Comparison of ENCODE assay signal across 11 cellular contexts in the genomic region with DNA sequence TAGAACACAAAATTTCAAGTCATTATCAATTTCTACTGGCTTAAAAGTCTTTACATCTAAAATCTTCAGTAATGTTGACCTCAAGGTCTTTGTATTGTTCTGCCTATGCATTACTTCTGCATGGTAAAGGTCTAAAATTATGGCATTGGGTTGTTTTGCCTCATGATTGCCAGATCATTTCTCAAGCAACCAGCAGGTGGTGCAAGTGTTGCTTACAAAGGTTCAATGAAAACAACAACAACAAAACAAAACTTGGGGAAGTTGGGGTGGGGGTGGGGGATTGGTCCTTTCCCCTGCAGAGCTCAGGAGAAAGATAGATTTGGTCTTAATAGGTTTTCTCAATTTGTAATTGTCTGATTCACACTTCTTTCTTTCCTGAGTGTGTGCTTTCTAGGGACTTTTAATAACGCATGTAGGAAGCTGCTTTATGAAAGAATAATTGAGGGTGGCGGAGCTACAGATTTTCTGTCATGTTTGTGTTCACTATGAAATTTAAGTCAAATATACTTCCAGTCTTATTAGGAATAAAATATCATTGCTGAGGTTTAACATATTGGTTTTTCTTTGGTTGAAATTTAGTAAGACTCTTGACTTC.
DNase-seq lines count a peak whose midpoint lies in the region; ATAC-seq and TF ChIP-seq lines count a peak whose summit lies in the region.
"Had no signal": no experiment of that assay in that cellular context is flagged by ENCODE, and none has a peak within 500 bp of the region (broad histone marks: within the 10 kb centered on the region; RNA-seq: fewer than 3 reads in every experiment).

No MANE protein-coding gene starts in this region.

- no peak overlapping the region for H2AFZ ChIP-seq in H9 (ENCODE audit: low read length)

- no peaks in the 10 kb centered on the region for H4K20me1 ChIP-seq in H9 (ENCODE audit: control insufficient read depth, insufficient read depth, insufficient read length)

- no peak overlapping the region for H3K56ac ChIP-seq in H9 (ENCODE audit: insufficient read length, low read depth, low read length)

- WGBS in H9 (ENCODE audit: extremely low coverage, insufficient read length, low lambda C conversion rate), result no CpG with 5 or more reads among the region's 2 CpGs

- H2AK5ac ChIP-seq in H9 (ENCODE audit: insufficient read length, low read length), result no peak overlapping the region

- H3K4me1 ChIP-seq in H9 (ENCODE audit: insufficient read depth, low read length), result no peaks in the 10 kb centered on the region
- H3K4me1 ChIP-seq: testis had no signal

- DNase-seq in BJ (ENCODE audit: low read depth), result no peak
- peak; percentile 52 for DNase-seq in H9
- peak; percentile 29 for DNase-seq in inferior parietal cortex (ENCODE audit: extremely low spot score)
- DNase-seq in HK-2 (ENCODE audit: unreplicated experiment), result no peak
- DNase-seq: cortex of kidney, testis had no signal

- H3K18ac ChIP-seq in H9 (ENCODE audit: insufficient read length, low read depth, low read length), result no peak overlapping the region

- no peak overlapping the region for H3K4me2 ChIP-seq in H9 (ENCODE audit: insufficient read depth, insufficient read length, low read length)

- no peak overlapping the region for H2BK15ac ChIP-seq in H9 (ENCODE audit: low read depth, low read length)

- H3K4me1 Mint-ChIP-seq in H9, result peaks cover 16 to 17% of the 10 kb centered on the region in 2 experiments

- H3K27me3 Mint-ChIP-seq in H9 (ENCODE audit: low read depth), result no peaks in the 10 kb centered on the region

- H3K9ac ChIP-seq in H9 (ENCODE audit: extremely low read depth, insufficient read length, low read length), result no peak overlapping the region

- H3K4me3 Mint-ChIP-seq in H9, result no peak overlapping the region

- H2BK20ac ChIP-seq in H9 (ENCODE audit: low read depth, low read length, poor library complexity, severe bottlenecking), result no peak overlapping the region

- no peak overlapping the region for H3K4ac ChIP-seq in H9 (ENCODE audit: low read depth, low read length)

- peak overlapping the region in 2 of 3 experiments; percentile 21 to 29; a peak in 2 of 7 replicates for H3K27ac Mint-ChIP-seq in H9

- H4K91ac ChIP-seq in H9 (ENCODE audit: insufficient read length, low read depth, low read length), result no peak overlapping the region

- H3K4me3 ChIP-seq in BJ (ENCODE audit: low read depth, low read length), result no peak overlapping the region
- H3K4me3 ChIP-seq: testis had no signal

- H3K23me2 ChIP-seq in H9 (ENCODE audit: insufficient read length, low read depth, low read length, poor library complexity, severe bottlenecking), result no peaks in the 10 kb centered on the region

- H4K5ac ChIP-seq in H9 (ENCODE audit: insufficient read length, low read depth, low read length), result no peak overlapping the region

- no peak overlapping the region for H2BK5ac ChIP-seq in H9 (ENCODE audit: insufficient read length, low read length)

- no peak for TF ChIP-seq POLR2A in GM18505 (IDR thresholded peaks at IDR 0.05; ENCODE audit: borderline replicate concordance, extremely low read depth, insufficient read depth, insufficient read length)

- H3K36me3 ChIP-seq in BJ (ENCODE audit: control insufficient read depth, insufficient read depth, low read length), result no peaks in the 10 kb centered on the region
- H3K36me3 ChIP-seq: neutrophil had no signal

- H3K79me2 ChIP-seq in H9 (ENCODE audit: insufficient read depth, low read length), result no peaks in the 10 kb centered on the region

- ATAC-seq in GM21619 (IDR thresholded peaks at IDR 0.05; ENCODE audit: unreplicated experiment) (no peak), HG03025 (IDR thresholded peaks at IDR 0.05; ENCODE audit: low FRiP score, unreplicated experiment) (no peak), GM18505 (IDR thresholded peaks at IDR 0.05; ENCODE audit: unreplicated experiment) (no peak)

- no peak overlapping the region for H2BK12ac ChIP-seq in H9 (ENCODE audit: insufficient read length, low read depth, low read length)

- peaks cover 20 to 35% (median 25%) of the 10 kb centered on the region in 3 experiments for H3K36me3 Mint-ChIP-seq in H9 (ENCODE audit: insufficient read depth in 1 of 3, low read depth in 3 of 3)

- CTCF ChIA-PET in BJ (lab: Yijun Ruan, JAX), result no interaction called here

- no peak overlapping the region for H4K8ac ChIP-seq in H9 (replicated peaks; ENCODE audit: insufficient read length, low read depth, low read length)

- H3K14ac ChIP-seq in H9 (ENCODE audit: insufficient read depth, low read length), result no peak overlapping the region

- no peaks in the 10 kb centered on the region for H3K79me1 ChIP-seq in H9 (ENCODE audit: insufficient read depth, low read depth, low read length, poor library complexity, severe bottlenecking)

- H3T11ph ChIP-seq in H9 (ENCODE audit: low read length), result no peak overlapping the region

- H3K9me3 ChIP-seq in H9 (ENCODE audit: control insufficient read depth, low read depth, low read length), result no peaks in the 10 kb centered on the region
- H3K9me3 ChIP-seq: neutrophil, testis had no signal

- H3K9me3 Mint-ChIP-seq in H9, result peaks cover 0 to 7% of the 10 kb centered on the region in 2 experiments; a peak in 1 of 5 replicates

- POLR2A ChIA-PET in BJ (lab: Charles Lee), result no interaction called here

- H3K27ac ChIP-seq in H9 (ENCODE audit: insufficient read length, low read depth, low read length) (no peak overlapping the region), VCaP (no peak overlapping the region)
- H3K27ac ChIP-seq: neutrophil, testis had no signal

- no peaks in the 10 kb centered on the region for H3K27me3 ChIP-seq in BJ (ENCODE audit: control insufficient read depth, insufficient read depth, low read length)
- H3K27me3 ChIP-seq in H9 (ENCODE audit: insufficient read depth, low read length), result no peaks in the 10 kb centered on the region
- H3K27me3 ChIP-seq: neutrophil, testis had no signal

- TF ChIP-seq CTCF in BJ (IDR thresholded peaks at IDR 0.05; ENCODE audit: insufficient read depth, low read depth, low read length) (peak; percentile 28; the same call in 1 of the 2 replicates), H9 (conservative IDR thresholded peaks at IDR 0.05) (peak; percentile 68), VCaP (conservative IDR thresholded peaks at IDR 0.05) (peak; percentile 26)

- no peak overlapping the region for H2BK120ac ChIP-seq in H9 (ENCODE audit: low read depth, low read length, poor library complexity, severe bottlenecking)

- H3K23ac ChIP-seq in H9 (ENCODE audit: insufficient read length, low read depth, low read length), result no peak overlapping the region

Comparison
In these comparisons a context has a peak if more than half of its experiments do, and no peak if none do; other contexts are left out.
1. DNase-seq: peak in H9 (single experiment) and inferior parietal cortex (single experiment); none in BJ (single experiment) and HK-2 (single experiment).
2. Peak in every context shown above with its lines, with median percentiles within 50 percentile points of each other: CTCF ChIP-seq.